ENCODE assay signal across 22 cellular contexts in genomic region chr2:202165945-202166344, GRCh38.
"Had no signal": no experiment of that assay in that cellular context is flagged by ENCODE, and none has a peak within 500 bp of the region (broad histone marks: within the 10 kb centered on the region; RNA-seq: fewer than 3 reads in every experiment).

No MANE protein-coding gene starts in this region.

- H3K27me3 ChIP-seq: foreskin keratinocyte, right lobe of liver, transverse colon had no signal

- H3K4me3 ChIP-seq: coronary artery, mucosa of descending colon, prostate gland, right lobe of liver, transverse colon had no signal

- ATAC-seq: activated CD4-positive, alpha-beta T cell treated with anti-CD3 and anti-CD28 coated beads for 36 hours; activated CD8-positive, alpha-beta T cell treated with anti-CD3 and anti-CD28 coated beads for 36 hours; activated naive CD8-positive, alpha-beta T cell treated with anti-CD3 and anti-CD28 coated beads, Interleukin-2, amount 50 U/mL, for 24 hours; foreskin keratinocyte; naive thymus-derived CD8-positive, alpha-beta T cell; right lobe of liver; stimulated activated naive B cell treated with anti-CD40 and anti-IgM and Interleukin-4, amounts not matched to agents 10 μg/mL and 1 μg/mL and 100 μg/mL, for 72 hours had no signal

- H3K27ac ChIP-seq: coronary artery, foreskin keratinocyte, prostate gland, right lobe of liver, transverse colon, WERI-Rb-1 had no signal

- DNase-seq: activated CD4-positive, alpha-beta T cell treated with anti-CD3 and anti-CD28 coated beads for 36 hours; activated CD8-positive, alpha-beta memory T cell treated with anti-CD3 and anti-CD28 coated beads, Interleukin-2, amount 50 U/mL, for 4 hours; activated CD8-positive, alpha-beta T cell treated with anti-CD3 and anti-CD28 coated beads for 36 hours; activated naive CD4-positive, alpha-beta T cell treated with Interleukin-2 at 50 U/mL for 16 hours; activated naive CD8-positive, alpha-beta T cell treated with anti-CD3 and anti-CD28 coated beads, Interleukin-2, amount 50 U/mL, for 24 hours; caudate nucleus; effector CD8-positive, alpha-beta T cell; foreskin keratinocyte; head of caudate nucleus; mammary epithelial cell; mucosa of descending colon; naive thymus-derived CD8-positive, alpha-beta T cell; occipital lobe; right lobe of liver; stimulated activated CD4-positive, alpha-beta T cell treated with anti-CD3 and anti-CD28 coated beads, Interleukin-2, amount 100 ng/mL, for 24 hours; stimulated activated naive B cell treated with anti-CD40 and anti-IgM and Interleukin-4, amounts not matched to agents 10 μg/mL and 1 μg/mL and 100 μg/mL, for 72 hours; substantia nigra; T-helper 1 cell; transverse colon; WERI-Rb-1 had no signal

- H3K4me1 ChIP-seq: prostate gland, right lobe of liver, transverse colon had no signal

- H3K9me3 ChIP-seq: mucosa of descending colon, prostate gland, right lobe of liver, transverse colon had no signal

- H3K36me3 ChIP-seq: prostate gland, right lobe of liver, transverse colon, WERI-Rb-1 had no signal
